Comparison of ENCODE assay signal across 15 cellular contexts in genomic region chr13:39324806-39325311, GRCh38.
A peak's percentile ranks its signal among the peaks of the same experiment; 100 is the strongest.
DNase-seq lines count a peak whose midpoint lies in the region; ATAC-seq, FAIRE-seq and TF ChIP-seq lines count a peak whose summit lies in the region.
"Had no signal": no experiment of that assay in that cellular context is flagged by ENCODE, and none has a peak within 500 bp of the region (broad histone marks: within the 10 kb centered on the region; RNA-seq: fewer than 3 reads in every experiment).

No MANE protein-coding gene starts in this region.

- H3K79me2 ChIP-seq in HepG2 (ENCODE audit: insufficient read depth, low read length) (no peaks in the 10 kb centered on the region), endothelial cell of umbilical vein (ENCODE audit: control insufficient read depth, insufficient read depth, low read length) (no peaks in the 10 kb centered on the region), trophoblast cell (ENCODE audit: control insufficient read depth, insufficient read depth, low read length, poor library complexity) (no peaks in the 10 kb centered on the region)

- no peak overlapping the region for H2AFZ ChIP-seq in HepG2 (ENCODE audit: low read length)
- H2AFZ ChIP-seq in endothelial cell of umbilical vein (ENCODE audit: low read depth, low read length): no peak overlapping the region
- H2AFZ ChIP-seq in trophoblast cell (ENCODE audit: insufficient read depth, low read length, poor library complexity): no peak overlapping the region
- H2AFZ ChIP-seq: GM23338 had no signal

- H3K23ac ChIP-seq in trophoblast cell (ENCODE audit: low read length): peak overlapping the region; percentile 44

- TF ChIP-seq POLR2A in HepG2 (IDR thresholded peaks at IDR 0.05; ENCODE audit: insufficient read depth in 1 of 2, low read depth in 2 of 2, low read length in 2 of 2) (no peak), right lobe of liver (IDR thresholded peaks at IDR 0.05) (no peak), endothelial cell of umbilical vein (IDR thresholded peaks at IDR 0.05; ENCODE audit: low read depth, low read length) (no peak)

- no peak for TF ChIP-seq EP300 in HepG2 (IDR thresholded peaks at IDR 0.05; ENCODE audit: low read depth in 2 of 2, low read length in 2 of 2)
- no peak for TF ChIP-seq EP300 in HepG2 (CRISPR knock-in tag; IDR thresholded peaks at IDR 0.05; ENCODE audit: borderline replicate concordance)

- intact Hi-C loops in HepG2 (cut with micrococcal nuclease; ENCODE audit: unreplicated experiment) (no loop called here), right lobe of liver (cut with DNase I) (no loop called here), endothelial cell of umbilical vein (cut with micrococcal nuclease) (no loop called here)

- H2AK5ac ChIP-seq in trophoblast cell (ENCODE audit: low read length): no peak overlapping the region

- no peak for ATAC-seq in HepG2
- no peak for ATAC-seq in right lobe of liver
- no peak for ATAC-seq in GM21528 (IDR thresholded peaks at IDR 0.05; ENCODE audit: low FRiP score, unreplicated experiment)
- no peak for ATAC-seq in activated CD4-positive, CD25-positive, alpha-beta regulatory T cell treated with anti-CD3 and anti-CD28 coated beads, Interleukin-2, amount 50 U/mL, for 24 hours
- ATAC-seq: GM23338 had no signal

- FAIRE-seq in HepG2 (lab: Jason Lieb, UNC): no peak
- FAIRE-seq in endothelial cell of umbilical vein (lab: Jason Lieb, UNC): no peak

- H3K27ac ChIP-seq in HepG2 (ENCODE audit: extremely low read length, insufficient read depth, low read length): no peak overlapping the region
- no peak overlapping the region for H3K27ac ChIP-seq in right lobe of liver
- no peak overlapping the region for H3K27ac ChIP-seq in endothelial cell of umbilical vein (ENCODE audit: insufficient read depth, low read depth, low read length)
- H3K27ac ChIP-seq in trophoblast cell (ENCODE audit: low read depth, low read length): no peak overlapping the region
- H3K27ac ChIP-seq: BLaER1 had no signal

- no peaks in the 10 kb centered on the region for H3K27me3 ChIP-seq in HepG2 (ENCODE audit: control insufficient read depth in 1 of 2, insufficient read depth in 2 of 2, low read length in 2 of 2)
- H3K27me3 ChIP-seq in right lobe of liver: no peaks in the 10 kb centered on the region
- peaks cover 3 to 6% of the 10 kb centered on the region in 2 experiments for H3K27me3 ChIP-seq in endothelial cell of umbilical vein (ENCODE audit: control insufficient read depth in 2 of 2, insufficient read depth in 2 of 2, low read length in 2 of 2)
- H3K27me3 ChIP-seq in trophoblast cell (ENCODE audit: insufficient read depth, low read length): no peaks in the 10 kb centered on the region
- H3K27me3 ChIP-seq: BLaER1 had no signal

- H4K20me1 ChIP-seq in HepG2 (ENCODE audit: insufficient read depth, low read length) (no peaks in the 10 kb centered on the region), endothelial cell of umbilical vein (replicated peaks; ENCODE audit: control insufficient read depth, extremely low read depth, insufficient read depth, low read length) (no peaks in the 10 kb centered on the region)
- H4K20me1 ChIP-seq: BLaER1 had no signal

- H3K4me1 ChIP-seq in HepG2 (ENCODE audit: insufficient read depth, low read length): no peaks in the 10 kb centered on the region
- no peaks in the 10 kb centered on the region for H3K4me1 ChIP-seq in right lobe of liver
- no peaks in the 10 kb centered on the region for H3K4me1 ChIP-seq in endothelial cell of umbilical vein (ENCODE audit: control insufficient read depth, extremely low read depth, insufficient read depth, low read length)
- peaks cover 0 to 2% of the 10 kb centered on the region in 2 experiments for H3K4me1 ChIP-seq in trophoblast cell (ENCODE audit: control insufficient read depth in 1 of 2, insufficient read depth in 2 of 2, low read length in 2 of 2)
- H3K4me1 ChIP-seq: BLaER1 had no signal

- 11% methylated on average over 4 of the region's 4 CpGs for WGBS in HepG2 (ENCODE audit: low lambda C conversion rate)
- no CpG with 5 or more reads among the region's 4 CpGs for WGBS in right lobe of liver (ENCODE audit: insufficient coverage, low coverage, low lambda C conversion rate, missing lambda C conversion rate)
- no CpG with 5 or more reads among the region's 4 CpGs for WGBS in trophoblast cell (ENCODE audit: extremely low coverage, insufficient coverage, insufficient read length)

- no peak for TF ChIP-seq CTCF in HepG2 (CRISPR knock-in tag; IDR thresholded peaks at IDR 0.05)
- TF ChIP-seq CTCF in right lobe of liver (IDR thresholded peaks at IDR 0.05): no peak
- TF ChIP-seq CTCF in endothelial cell of umbilical vein (IDR thresholded peaks at IDR 0.05; ENCODE audit: extremely low read depth in 1 of 2, insufficient read depth in 1 of 2, low read depth in 1 of 2, low read length in 2 of 2): no peak

- H3K18ac ChIP-seq in trophoblast cell (ENCODE audit: low read length): no peak overlapping the region

- H3K9ac ChIP-seq in HepG2 (ENCODE audit: insufficient read depth, low read depth, low read length): no peak overlapping the region
- H3K9ac ChIP-seq in endothelial cell of umbilical vein (replicated peaks; ENCODE audit: extremely low read depth, insufficient read depth, low read length): no peak overlapping the region
- peak overlapping the region; percentile 2 for H3K9ac ChIP-seq in trophoblast cell (ENCODE audit: low read length)
- H3K9ac ChIP-seq: BLaER1 had no signal

- H3K36me3 ChIP-seq in HepG2 (replicated peaks in 1 of 2; ENCODE audit: control insufficient read depth in 1 of 2, insufficient read depth in 2 of 2, low read length in 2 of 2) (no peaks in the 10 kb centered on the region), right lobe of liver (no peaks in the 10 kb centered on the region), endothelial cell of umbilical vein (ENCODE audit: control insufficient read depth in 2 of 2, extremely low read depth in 1 of 2, insufficient read depth in 2 of 2, low read length in 2 of 2) (no peaks in the 10 kb centered on the region), trophoblast cell (ENCODE audit: control insufficient read depth in 1 of 2, insufficient read depth in 2 of 2, low read length in 2 of 2) (no peaks in the 10 kb centered on the region)
- H3K36me3 ChIP-seq: BLaER1 had no signal

- H3K4me2 ChIP-seq in HepG2 (ENCODE audit: low read depth, low read length) (no peak overlapping the region), endothelial cell of umbilical vein (ENCODE audit: insufficient read depth, low read length) (no peak overlapping the region), trophoblast cell (ENCODE audit: low read length) (no peak overlapping the region)
- H3K4me2 ChIP-seq: BLaER1, GM23338 had no signal

- in situ Hi-C loops in HepG2 (cut with HindIII; ENCODE audit: extremely low pct_ligation_motif_present, low pct_unique_long_range_greater_than_20kb): no loop called here

- DNase-seq in HepG2 (ENCODE audit: low spot score): no peak
- no peak for DNase-seq in right lobe of liver
- DNase-seq in endothelial cell of umbilical vein (ENCODE audit: low read depth, low spot score): no peak
- no peak for DNase-seq in trophoblast cell
- no peak for DNase-seq in kidney tubule cell (ENCODE audit: low spot score)
- DNase-seq: 8988T; AML-193; Calu3; CD4-positive, alpha-beta T cell; DMS 273 treated with DMSO at 0.1 percent for 48 hours; H9 had no signal

- no peak overlapping the region for H3K4ac ChIP-seq in trophoblast cell (ENCODE audit: low read depth, low read length)

- no peak overlapping the region for H4K91ac ChIP-seq in trophoblast cell (ENCODE audit: low read depth, low read length)

- H3K9me3 ChIP-seq in HepG2 (ENCODE audit: low read length): peaks cover 5% of the 10 kb centered on the region; the same call in 1 of the 2 replicates
- no peaks in the 10 kb centered on the region for H3K9me3 ChIP-seq in right lobe of liver
- H3K9me3 ChIP-seq in endothelial cell of umbilical vein (replicated peaks; ENCODE audit: control insufficient read depth, insufficient read depth, low read length): no peaks in the 10 kb centered on the region
- peaks cover 5% of the 10 kb centered on the region for H3K9me3 ChIP-seq in trophoblast cell (ENCODE audit: insufficient read depth, low read depth, low read length)
- H3K9me3 ChIP-seq: BLaER1 had no signal

- POLR2A ChIA-PET in HepG2 (lab: Yijun Ruan, JAX) (no interaction called here), endothelial cell of umbilical vein (lab: Charles Lee) (no interaction called here)

- no peak for TF ChIP-seq RAD21 in HepG2 (CRISPR knock-in tag; IDR thresholded peaks at IDR 0.05)

- H4K12ac ChIP-seq in trophoblast cell (ENCODE audit: low read depth, low read length): no peak overlapping the region

- H4K8ac ChIP-seq in trophoblast cell (ENCODE audit: low read depth, low read length): no peak overlapping the region

- BruUV-seq in HepG2 (replicated peaks; lab: Mats Ljungman, UMichigan) (no TSS peak), endothelial cell of umbilical vein (replicated peaks; lab: Mats Ljungman, UMichigan) (no TSS peak)

- no peaks in the 10 kb centered on the region for H3K9me1 ChIP-seq in endothelial cell of umbilical vein (replicated peaks; ENCODE audit: control insufficient read depth, extremely low read depth, insufficient read depth, low read length)

- dilution Hi-C loops in endothelial cell of umbilical vein (cut with MboI; ENCODE audit: extremely low pct_ligation_motif_present, low sequenced_read_pairs): no loop called here

- H3K4me3 ChIP-seq in HepG2 (replicated peaks in 1 of 3; ENCODE audit: insufficient read depth in 1 of 3, low read depth in 2 of 3, low read length in 3 of 3) (no peak overlapping the region), right lobe of liver (no peak overlapping the region), endothelial cell of umbilical vein (replicated peaks in 1 of 3; ENCODE audit: insufficient read depth in 1 of 3, low read depth in 1 of 3, low read length in 3 of 3) (no peak overlapping the region), trophoblast cell (ENCODE audit: low read depth, low read length) (peak overlapping the region; percentile 40)
- H3K4me3 ChIP-seq: BLaER1, GM23338 had no signal

- H3K79me1 ChIP-seq in trophoblast cell (ENCODE audit: low read length): no peaks in the 10 kb centered on the region

- no peak overlapping the region for H2BK12ac ChIP-seq in trophoblast cell (ENCODE audit: low read length)

- H2BK5ac ChIP-seq in trophoblast cell (ENCODE audit: low read depth, low read length, poor library complexity): no peak overlapping the region

- no peak overlapping the region for H2BK120ac ChIP-seq in trophoblast cell (ENCODE audit: insufficient read depth, low read length, poor library complexity)

- CTCF ChIA-PET in HepG2 (lab: Yijun Ruan, JAX; ENCODE audit: low intra/inter-chr PET ratio, low total read pairs) (no interaction called here), endothelial cell of umbilical vein (lab: Charles Lee) (no interaction called here)

- no peak overlapping the region for H3K14ac ChIP-seq in trophoblast cell (ENCODE audit: low read length)

TF ChIP-seq in HepG2, 621 proteins besides CTCF, POLR2A, EP300 and RAD21 (continues in another document):
- TF ChIP-seq ZNF530 (CRISPR knock-in tag; IDR thresholded peaks at IDR 0.05; ENCODE audit: low read depth): no peak

TF ChIP-seq in endothelial cell of umbilical vein, 7 proteins besides CTCF, POLR2A, EP300 and RAD21 (continues in another document):
- no peak for TF ChIP-seq POLR2AphosphoS5 (IDR thresholded peaks at IDR 0.05; ENCODE audit: insufficient read depth, low read depth, low read length)
